In the genomic region with DNA sequence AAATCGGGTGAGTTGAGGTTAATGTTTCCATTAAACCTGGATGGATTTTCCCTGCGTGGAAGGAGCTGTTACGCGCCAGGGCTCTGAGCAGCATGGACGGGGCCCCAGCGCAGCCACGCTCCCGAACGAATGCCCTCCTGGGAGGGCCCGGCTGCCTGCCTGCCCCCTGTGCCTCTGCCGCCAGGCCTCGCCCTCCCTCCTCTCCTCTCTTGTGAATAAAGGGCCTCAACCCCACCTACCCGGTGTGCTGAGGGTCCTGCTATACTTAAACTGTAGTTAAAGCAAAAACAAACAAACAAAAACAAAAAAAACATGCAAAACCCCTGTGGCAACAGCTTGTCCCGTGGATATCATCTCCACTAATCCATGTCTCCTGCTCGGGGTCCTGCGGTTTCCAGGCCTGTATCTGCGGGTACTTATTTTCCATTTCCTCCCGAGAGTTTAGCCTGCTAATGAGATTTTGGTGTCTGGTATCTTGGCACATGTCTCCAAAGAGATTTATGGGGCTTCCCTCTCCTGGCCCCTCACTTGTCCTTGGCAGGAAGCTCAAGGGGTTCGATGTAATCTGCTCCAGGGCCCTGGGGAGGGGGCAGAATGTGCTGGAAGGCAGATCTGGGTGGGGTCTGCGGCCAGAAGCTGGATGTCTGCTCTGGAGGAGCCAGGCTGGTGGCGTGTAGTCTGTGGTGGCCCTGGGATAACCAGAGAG, we compare ENCODE assay signal across 15 cellular contexts.
DNase-seq lines count a peak whose midpoint lies in the region; ATAC-seq and TF ChIP-seq lines count a peak whose summit lies in the region.
"Had no signal": no experiment of that assay in that cellular context is flagged by ENCODE, and none has a peak within 500 bp of the region (broad histone marks: within the 10 kb centered on the region; RNA-seq: fewer than 3 reads in every experiment).

No MANE protein-coding gene starts in this region.

- H3K4me1 Mint-ChIP-seq in nephron (peaks cover 48% of the 10 kb centered on the region), T-helper 17 cell (peaks cover 18% of the 10 kb centered on the region)
- H3K4me1 Mint-ChIP-seq in activated T-cell treated with anti-CD3 and anti-CD28 coated beads, Interleukin-2, amount 50 U/mL, for 4 hours (ENCODE audit: low read depth): peaks cover 28% of the 10 kb centered on the region

- H3K27ac Mint-ChIP-seq in nephron: peak overlapping the region; percentile 86 to 96 (median 92)
- H3K27ac Mint-ChIP-seq in T-helper 17 cell: no peak overlapping the region
- H3K27ac Mint-ChIP-seq: activated B cell treated with CpG ODN at 0.5 μM for 24 hours; dendritic cell treated with granulocyte-macrophage colony-stimulating factor and Interleukin-4, amounts not matched to agents 40 ng/mL and 50 ng/mL, for 4 days had no signal

- H3K27me3 ChIP-seq in BLaER1 treated with 17β-estradiol and CSF1 and Interleukin-3, amounts not matched to agents 10 nM and 100 nM: peaks cover 7 to 56% (median 24%) of the 10 kb centered on the region in 11 experiments; a peak in 18 of 22 replicates

- DNase-seq in NCI-H128 (lab: John Stamatoyannopoulos, UW; ENCODE audit: unreplicated experiment) (peak; percentile 32), coronary artery (ENCODE audit: low spot score) (no peak), erythroblast (lab: John Stamatoyannopoulos, UW) (no peak), T-helper 17 cell (no peak), SIG-M5 (lab: John Stamatoyannopoulos, UW) (no peak)
- no peak for DNase-seq in activated T-cell treated with anti-CD3 and anti-CD28 coated beads, Interleukin-2, amount 50 U/mL, for 4 hours
- DNase-seq: activated B cell treated with CpG ODN at 0.5 μM for 24 hours, activated T-cell treated with anti-CD3 and anti-CD28 coated beads for 4 hours, amniotic stem cell, NCI-H1048 had no signal

- peak overlapping the region; percentile 83 to 93 (median 90) for H3K4me3 Mint-ChIP-seq in nephron
- H3K4me3 Mint-ChIP-seq in T-helper 17 cell: no peak overlapping the region
- H3K4me3 Mint-ChIP-seq in activated T-cell treated with anti-CD3 and anti-CD28 coated beads, Interleukin-2, amount 50 U/mL, for 4 hours: no peak overlapping the region
- H3K4me3 Mint-ChIP-seq: activated B cell treated with CpG ODN at 0.5 μM for 24 hours; dendritic cell treated with granulocyte-macrophage colony-stimulating factor and Interleukin-4, amounts not matched to agents 40 ng/mL and 50 ng/mL, for 4 days; H9 had no signal

- H3K4me1 ChIP-seq in BLaER1 treated with 17β-estradiol and CSF1 and Interleukin-3, amounts not matched to agents 10 nM and 100 nM: peaks cover 34 to 80% (median 70%) of the 10 kb centered on the region in 10 experiments

- peaks cover 0 to 13% (median 8%) of the 10 kb centered on the region in 11 experiments; a peak in 12 of 22 replicates for H3K9me3 ChIP-seq in BLaER1 treated with 17β-estradiol and CSF1 and Interleukin-3, amounts not matched to agents 10 nM and 100 nM (replicated peaks in 1 of 11)
- H3K9me3 ChIP-seq in T-helper 17 cell (ENCODE audit: control insufficient read depth, low read length, poor library complexity, severe bottlenecking): no peaks in the 10 kb centered on the region

- no peak for TF ChIP-seq POLR2A in erythroblast (IDR thresholded peaks at IDR 0.05; ENCODE audit: low read length)

- TF ChIP-seq CTCF in coronary artery (IDR thresholded peaks at IDR 0.05) (no peak), nephron (IDR thresholded peaks at IDR 0.05; ENCODE audit: unreplicated experiment in 3 of 3) (no peak)

- H3K4me2 ChIP-seq in BLaER1 treated with 17β-estradiol and CSF1 and Interleukin-3, amounts not matched to agents 10 nM and 100 nM: peak overlapping the region; percentile 83 to 99 (median 91)

- H3K27ac ChIP-seq in BLaER1 treated with 17β-estradiol and CSF1 and Interleukin-3, amounts not matched to agents 10 nM and 100 nM: peak overlapping the region in 10 of 11 experiments; percentile 21 to 70 (median 52); a peak in 18 of 22 replicates
- no peak overlapping the region for H3K27ac ChIP-seq in coronary artery
- H3K27ac ChIP-seq: C4-2B had no signal

- no peaks in the 10 kb centered on the region for H3K9me3 Mint-ChIP-seq in nephron
- no peaks in the 10 kb centered on the region for H3K9me3 Mint-ChIP-seq in activated T-cell treated with anti-CD3 and anti-CD28 coated beads, Interleukin-2, amount 50 U/mL, for 4 hours
- H3K9me3 Mint-ChIP-seq: dendritic cell treated with granulocyte-macrophage colony-stimulating factor and Interleukin-4, amounts not matched to agents 40 ng/mL and 50 ng/mL, for 4 days had no signal

- H3K9ac ChIP-seq in BLaER1 treated with 17β-estradiol and CSF1 and Interleukin-3, amounts not matched to agents 10 nM and 100 nM: peak overlapping the region; percentile 37 to 68 (median 56); a peak in 21 of 22 replicates

- ATAC-seq in T-helper 17 cell: no peak
- no peak for ATAC-seq in activated T-cell treated with anti-CD3 and anti-CD28 coated beads, Interleukin-2, amount 50 U/mL, for 4 hours

- H3K27me3 Mint-ChIP-seq in nephron (ENCODE audit: low read depth) (peaks cover 21% of the 10 kb centered on the region), T-helper 17 cell (peaks cover 16% of the 10 kb centered on the region)
- H3K27me3 Mint-ChIP-seq in activated T-cell treated with anti-CD3 and anti-CD28 coated beads, Interleukin-2, amount 50 U/mL, for 4 hours (ENCODE audit: low read depth): peaks cover 39% of the 10 kb centered on the region

- no peaks in the 10 kb centered on the region for H3K36me3 ChIP-seq in BLaER1 treated with 17β-estradiol and CSF1 and Interleukin-3, amounts not matched to agents 10 nM and 100 nM

- H3K4me3 ChIP-seq in BLaER1 treated with 17β-estradiol and CSF1 and Interleukin-3, amounts not matched to agents 10 nM and 100 nM: peak overlapping the region; percentile 18 to 57 (median 42); a peak in 16 of 20 replicates
- peak overlapping the region; percentile 28 for H3K4me3 ChIP-seq in coronary artery

- H3K36me3 Mint-ChIP-seq in nephron (ENCODE audit: low read depth) (no peaks in the 10 kb centered on the region), T-helper 17 cell (ENCODE audit: low read depth) (no peaks in the 10 kb centered on the region)
- no peaks in the 10 kb centered on the region for H3K36me3 Mint-ChIP-seq in activated T-cell treated with anti-CD3 and anti-CD28 coated beads, Interleukin-2, amount 50 U/mL, for 4 hours (ENCODE audit: insufficient read depth)

- H4K20me1 ChIP-seq in BLaER1 treated with 17β-estradiol and CSF1 and Interleukin-3, amounts not matched to agents 10 nM and 100 nM: peaks cover 0 to 23% (median 15%) of the 10 kb centered on the region in 11 experiments; a peak in 13 of 22 replicates

Comparison
In these comparisons a context has a peak if more than half of its experiments do, and no peak if none do; other contexts are left out.
1. H3K27ac ChIP-seq: peak in BLaER1 treated with 17β-estradiol and CSF1 and Interleukin-3, amounts not matched to agents 10 nM and 100 nM (10 of 11); none in coronary artery (0 of 2).
2. H3K4me3 Mint-ChIP-seq: peak in nephron (3 of 3); none in T-helper 17 cell (single experiment) and activated T-cell treated with anti-CD3 and anti-CD28 coated beads, Interleukin-2, amount 50 U/mL, for 4 hours (single experiment).